Comparison of ENCODE assay signal across 1 cellular context in the genomic region with DNA sequence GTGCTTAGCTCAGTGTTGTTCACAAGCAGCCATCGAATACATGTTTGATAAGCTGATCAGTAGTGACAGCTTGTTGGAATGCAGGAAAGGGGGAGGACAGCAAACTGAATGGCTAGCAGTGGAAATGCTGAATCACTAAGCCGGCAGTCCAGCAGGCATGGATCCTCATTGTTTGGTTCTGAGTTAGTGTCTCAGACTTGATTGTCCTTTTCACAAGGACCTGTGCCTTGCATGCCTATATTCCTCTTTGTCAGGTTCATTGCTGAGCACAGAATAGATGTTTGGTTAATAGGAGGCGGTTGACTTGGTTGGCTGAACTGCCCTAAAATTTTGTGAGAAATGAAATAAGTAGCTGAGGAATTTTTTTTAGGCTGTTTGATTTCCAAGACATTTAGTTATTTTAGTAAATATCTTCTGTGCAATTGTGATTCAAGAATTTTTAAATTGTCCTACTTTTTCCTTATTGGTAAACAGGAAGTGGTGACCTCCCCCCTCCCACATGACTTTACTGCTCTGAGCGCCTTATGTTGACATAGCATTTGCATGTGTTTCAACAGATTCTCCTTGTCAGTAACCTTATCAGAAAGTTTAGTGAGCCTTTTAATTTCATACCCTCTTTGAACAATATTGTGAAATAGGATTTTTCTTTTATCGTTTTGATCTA.
TF ChIP-seq lines count a peak whose summit lies in the region.

No MANE protein-coding gene starts in this region.

TF ChIP-seq in K562, 482 proteins besides CTCF, POLR2A, EP300 and RAD21 (continued from another document):
- TF ChIP-seq, protein P1, sequence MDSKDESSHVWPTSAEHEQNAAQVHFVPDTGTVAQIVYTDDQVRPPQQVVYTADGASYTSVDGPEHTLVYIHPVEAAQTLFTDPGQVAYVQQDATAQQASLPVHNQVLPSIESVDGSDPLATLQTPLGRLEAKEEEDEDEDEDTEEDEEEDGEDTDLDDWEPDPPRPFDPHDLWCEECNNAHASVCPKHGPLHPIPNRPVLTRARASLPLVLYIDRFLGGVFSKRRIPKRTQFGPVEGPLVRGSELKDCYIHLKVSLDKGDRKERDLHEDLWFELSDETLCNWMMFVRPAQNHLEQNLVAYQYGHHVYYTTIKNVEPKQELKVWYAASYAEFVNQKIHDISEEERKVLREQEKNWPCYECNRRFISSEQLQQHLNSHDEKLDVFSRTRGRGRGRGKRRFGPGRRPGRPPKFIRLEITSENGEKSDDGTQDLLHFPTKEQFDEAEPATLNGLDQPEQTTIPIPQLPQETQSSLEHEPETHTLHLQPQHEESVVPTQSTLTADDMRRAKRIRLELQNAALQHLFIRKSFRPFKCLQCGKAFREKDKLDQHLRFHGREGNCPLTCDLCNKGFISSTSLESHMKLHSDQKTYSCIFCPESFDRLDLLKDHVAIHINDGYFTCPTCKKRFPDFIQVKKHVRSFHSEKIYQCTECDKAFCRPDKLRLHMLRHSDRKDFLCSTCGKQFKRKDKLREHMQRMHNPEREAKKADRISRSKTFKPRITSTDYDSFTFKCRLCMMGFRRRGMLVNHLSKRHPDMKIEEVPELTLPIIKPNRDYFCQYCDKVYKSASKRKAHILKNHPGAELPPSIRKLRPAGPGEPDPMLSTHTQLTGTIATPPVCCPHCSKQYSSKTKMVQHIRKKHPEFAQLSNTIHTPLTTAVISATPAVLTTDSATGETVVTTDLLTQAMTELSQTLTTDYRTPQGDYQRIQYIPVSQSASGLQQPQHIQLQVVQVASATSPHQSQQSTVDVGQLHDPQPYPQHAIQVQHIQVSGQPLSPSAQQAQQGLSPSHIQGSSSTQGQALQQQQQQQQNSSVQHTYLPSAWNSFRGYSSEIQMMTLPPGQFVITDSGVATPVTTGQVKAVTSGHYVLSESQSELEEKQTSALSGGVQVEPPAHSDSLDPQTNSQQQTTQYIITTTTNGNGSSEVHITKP (IDR thresholded peaks at IDR 0.05; ENCODE audit: partially characterized antibody): no peak
- TF ChIP-seq YY1 (IDR thresholded peaks at IDR 0.05; ENCODE audit: borderline replicate concordance in 1 of 3, control insufficient read depth in 1 of 3, extremely low read depth in 1 of 3, insufficient read depth in 3 of 3, insufficient read length in 1 of 3, insufficient replicate concordance in 2 of 3, low read depth in 1 of 3, low read length in 2 of 3) (peak in 1 of 3 experiments; percentile 31), EP400 (IDR thresholded peaks at IDR 0.05) (peak; percentile 59), RHOXF2B (CRISPR knock-in tag; conservative IDR thresholded peaks at IDR 0.05) (no peak), ESRRB (CRISPR knock-in tag; IDR thresholded peaks at IDR 0.05; ENCODE audit: borderline replicate concordance) (no peak), RFX1 (IDR thresholded peaks at IDR 0.05) (no peak), KLF10 (CRISPR knock-in tag; IDR thresholded peaks at IDR 0.05) (no peak), KDM5B (IDR thresholded peaks at IDR 0.05; ENCODE audit: insufficient replicate concordance, low read depth, low read length) (peak; percentile 40), SRSF9 (IDR thresholded peaks at IDR 0.05; ENCODE audit: borderline replicate concordance, low read depth, low read length) (no peak), PURB (CRISPR knock-in tag; IDR thresholded peaks at IDR 0.05; ENCODE audit: low read depth) (no peak), ZNF766 (CRISPR knock-in tag; conservative IDR thresholded peaks at IDR 0.05) (peak; percentile 81; the same call in 1 of the 2 replicates), NCOR1 (IDR thresholded peaks at IDR 0.05) (peak; percentile 39; the same call in 1 of the 2 replicates), GATAD2B (IDR thresholded peaks at IDR 0.05; ENCODE audit: borderline replicate concordance) (0 out of 2 replicates have a peak, but pooled peaks have one; percentile 66), TAF15 (IDR thresholded peaks at IDR 0.05; ENCODE audit: low read depth, low read length) (no peak), ARID4B (CRISPR knock-in tag; IDR thresholded peaks at IDR 0.05) (no peak), PREB (CRISPR knock-in tag; IDR thresholded peaks at IDR 0.05) (no peak), ELF1 (tag; IDR thresholded peaks at IDR 0.05) (peak; percentile 76)
TF ChIP-seq in K562: peak in this region for 95.
